37 cellular contexts compared by ENCODE assay signal in the genomic region with DNA sequence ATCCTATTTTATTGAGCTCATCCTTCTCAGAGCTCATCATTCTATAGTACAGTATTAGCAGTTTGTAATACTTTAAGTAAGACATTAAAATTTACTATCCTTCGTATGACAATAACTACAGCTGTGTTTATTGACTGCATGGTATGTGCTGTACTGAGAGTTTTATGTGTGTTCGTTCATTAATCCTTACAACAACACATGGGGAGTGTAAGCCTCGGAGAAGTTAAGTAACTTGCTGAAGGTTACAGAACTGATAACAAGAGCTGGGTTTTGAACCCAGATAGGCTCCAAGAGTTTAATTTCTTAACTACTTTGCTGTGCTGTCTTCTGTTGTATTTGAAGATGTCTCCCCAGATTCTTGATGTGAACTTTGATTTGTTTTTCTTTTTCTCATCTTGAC. TPM values are rescaled to one million over a fixed set of nuclear protein-coding genes. Genes with fewer than 3 reads are reported as not detected.
"Had no signal": no experiment of that assay in that cellular context is flagged by ENCODE, and none has a peak within 500 bp of the region (broad histone marks: within the 10 kb centered on the region; RNA-seq: fewer than 3 reads in every experiment).

No MANE protein-coding gene starts in this region.

- H3K27ac Mint-ChIP-seq: activated B cell treated with CpG ODN at 0.5 μM for 24 hours; activated CD4-positive, alpha-beta memory T cell treated with anti-CD3 and anti-CD28 coated beads for 36 hours; activated CD4-positive, alpha-beta T cell treated with anti-CD3 and anti-CD28 coated beads, Interleukin-2, amount 10 ng/mL, durations not matched to agents 24 days and 14 days; activated CD8-positive, alpha-beta T cell treated with anti-CD3 and anti-CD28 coated beads for 36 hours; activated naive CD4-positive, alpha-beta T cell treated with anti-CD3 and anti-CD28 coated beads, Interleukin-2, amount 10 ng/mL, durations not matched to agents 7 days and 5 days; activated naive CD4-positive, alpha-beta T cell treated with anti-CD3 and anti-CD28 coated beads, Interleukin-2, amount 50 U/mL, for 24 hours; activated naive CD8-positive, alpha-beta T cell; activated naive CD8-positive, alpha-beta T cell treated with anti-CD3 and anti-CD28 coated beads, Interleukin-2, amount 10 ng/mL, durations not matched to agents 7 days and 5 days; activated naive CD8-positive, alpha-beta T cell treated with anti-CD3 and anti-CD28 coated beads, Interleukin-2, amount 50 U/mL, for 24 hours; activated T-cell treated with anti-CD3 and anti-CD28 coated beads, Interleukin-2, amount 50 U/mL, for 24 hours; activated T-helper 2 cell treated with anti-CD3 and anti-CD28 coated beads, Interferon-gamma antibody, Interleukin-2, Interleukin-4, amounts not matched to agents 10 μg/mL and 5 μg/mL and 100 μg/mL, durations not matched to agents 14 hours and 24 hours and 36 hours; T-helper 1 cell treated with Interleukin-12 subunit alpha and Interleukin-12 subunit beta and Interleukin-4 antibody, amounts not matched to agents 30 μg/mL and 1 μg/mL, for 36 hours; T-helper 2 cell treated with Interferon-gamma antibody and Interleukin-4, amounts not matched to agents 5 μg/mL and 100 μg/mL, for 36 hours had no signal

- H3K27ac ChIP-seq: body of pancreas, brain microvascular endothelial cell, breast epithelium, VCaP had no signal

- FAIRE-seq: astrocyte, TTC549 had no signal

- ATAC-seq: activated CD8-positive, alpha-beta T cell treated with anti-CD3 and anti-CD28 coated beads for 36 hours; activated naive CD8-positive, alpha-beta T cell treated with anti-CD3 and anti-CD28 coated beads, Interleukin-2, amount 50 U/mL, for 24 hours; body of pancreas had no signal

- H3K9me3 ChIP-seq: body of pancreas, breast epithelium had no signal

- H3K27me3 Mint-ChIP-seq: activated B cell treated with CpG ODN at 0.5 μM for 24 hours; activated CD4-positive, alpha-beta memory T cell treated with anti-CD3 and anti-CD28 coated beads for 36 hours; activated CD4-positive, alpha-beta T cell treated with anti-CD3 and anti-CD28 coated beads, Interleukin-2, amount 10 ng/mL, durations not matched to agents 24 days and 14 days; activated CD8-positive, alpha-beta T cell treated with anti-CD3 and anti-CD28 coated beads for 36 hours; activated naive CD4-positive, alpha-beta T cell treated with anti-CD3 and anti-CD28 coated beads, Interleukin-2, amount 10 ng/mL, durations not matched to agents 7 days and 5 days; activated naive CD4-positive, alpha-beta T cell treated with anti-CD3 and anti-CD28 coated beads, Interleukin-2, amount 50 U/mL, for 24 hours; activated naive CD8-positive, alpha-beta T cell; activated naive CD8-positive, alpha-beta T cell treated with anti-CD3 and anti-CD28 coated beads, Interleukin-2, amount 10 ng/mL, durations not matched to agents 7 days and 5 days; activated naive CD8-positive, alpha-beta T cell treated with anti-CD3 and anti-CD28 coated beads, Interleukin-2, amount 50 U/mL, for 24 hours; activated T-cell treated with anti-CD3 and anti-CD28 coated beads, Interleukin-2, amount 50 U/mL, for 24 hours had no signal

- H3K4me3 Mint-ChIP-seq: activated B cell treated with CpG ODN at 0.5 μM for 24 hours; activated CD4-positive, alpha-beta memory T cell treated with anti-CD3 and anti-CD28 coated beads for 36 hours; activated CD4-positive, alpha-beta T cell treated with anti-CD3 and anti-CD28 coated beads, Interleukin-2, amount 10 ng/mL, durations not matched to agents 24 days and 14 days; activated CD8-positive, alpha-beta T cell treated with anti-CD3 and anti-CD28 coated beads for 36 hours; activated naive CD4-positive, alpha-beta T cell treated with anti-CD3 and anti-CD28 coated beads, Interleukin-2, amount 10 ng/mL, durations not matched to agents 7 days and 5 days; activated naive CD4-positive, alpha-beta T cell treated with anti-CD3 and anti-CD28 coated beads, Interleukin-2, amount 50 U/mL, for 24 hours; activated naive CD8-positive, alpha-beta T cell; activated naive CD8-positive, alpha-beta T cell treated with anti-CD3 and anti-CD28 coated beads, Interleukin-2, amount 10 ng/mL, durations not matched to agents 7 days and 5 days; activated naive CD8-positive, alpha-beta T cell treated with anti-CD3 and anti-CD28 coated beads, Interleukin-2, amount 50 U/mL, for 24 hours; activated T-cell treated with anti-CD3 and anti-CD28 coated beads, Interleukin-2, amount 50 U/mL, for 24 hours; T-helper 1 cell treated with Interleukin-12 subunit alpha and Interleukin-12 subunit beta and Interleukin-4 antibody, amounts not matched to agents 30 μg/mL and 1 μg/mL, for 36 hours; T-helper 2 cell treated with Interferon-gamma antibody and Interleukin-4, amounts not matched to agents 5 μg/mL and 100 μg/mL, for 36 hours had no signal

- DNase-seq: activated B cell treated with CpG ODN at 0.5 μM for 24 hours; activated CD4-positive, alpha-beta memory T cell treated with anti-CD3 and anti-CD28 coated beads for 36 hours; activated CD4-positive, alpha-beta T cell treated with anti-CD3 and anti-CD28 coated beads for 4 hours; activated CD4-positive, alpha-beta T cell treated with anti-CD3 and anti-CD28 coated beads, Interleukin-2, amount 10 ng/mL, durations not matched to agents 24 days and 14 days; activated CD4-positive, alpha-beta T cell treated with anti-CD3 and anti-CD28 coated beads, Interleukin-2, amount 50 U/mL, for 1 hour; activated CD4-positive, alpha-beta T cell treated with anti-CD3 and anti-CD28 coated beads, Interleukin-2, amount 50 U/mL, for 4 hours; activated CD4-positive, CD25-positive, alpha-beta regulatory T cell treated with anti-CD3 and anti-CD28 coated beads, Interleukin-2, amount 50 U/mL, for 72 hours; activated CD8-positive, alpha-beta memory T cell treated with anti-CD3 and anti-CD28 coated beads, Interleukin-2, amount 50 U/mL, for 4 hours; activated CD8-positive, alpha-beta T cell treated with anti-CD3 and anti-CD28 coated beads for 36 hours; activated effector memory CD4-positive, alpha-beta T cell treated with Interleukin-2 at 50 U/mL for 16 hours; activated gamma-delta T cell; activated naive CD4-positive, alpha-beta T cell treated with anti-CD3 and anti-CD28 coated beads, Interleukin-2, amount 10 ng/mL, durations not matched to agents 7 days and 5 days; activated naive CD4-positive, alpha-beta T cell treated with Interleukin-2 at 50 U/mL for 16 hours; activated naive CD8-positive, alpha-beta T cell treated with anti-CD3 and anti-CD28 coated beads, Interleukin-2, amount 10 ng/mL, durations not matched to agents 7 days and 5 days; activated naive CD8-positive, alpha-beta T cell treated with anti-CD3 and anti-CD28 coated beads, Interleukin-2, amount 50 U/mL, for 24 hours; activated T-cell treated with anti-CD3 and anti-CD28 coated beads, Interleukin-2, amount 50 U/mL, for 24 hours; activated T-cell treated with anti-CD3 and anti-CD28 coated beads, Interleukin-2, amount 50 U/mL, for 48 hours; amniotic stem cell; aorta; body of pancreas; brain microvascular endothelial cell; central memory CD4-positive, alpha-beta T cell; SW 1271; T-helper 1 cell; T-helper 2 cell; T-helper 9 cell had no signal

- H3K27me3 ChIP-seq: body of pancreas, brain microvascular endothelial cell, breast epithelium had no signal

- H3K4me3 ChIP-seq: body of pancreas, breast epithelium had no signal

- H3K4me1 Mint-ChIP-seq: activated B cell treated with CpG ODN at 0.5 μM for 24 hours; activated CD4-positive, alpha-beta T cell treated with anti-CD3 and anti-CD28 coated beads, Interleukin-2, amount 10 ng/mL, durations not matched to agents 24 days and 14 days; activated naive CD4-positive, alpha-beta T cell treated with anti-CD3 and anti-CD28 coated beads, Interleukin-2, amount 10 ng/mL, durations not matched to agents 7 days and 5 days; activated naive CD4-positive, alpha-beta T cell treated with anti-CD3 and anti-CD28 coated beads, Interleukin-2, amount 50 U/mL, for 24 hours; activated naive CD8-positive, alpha-beta T cell treated with anti-CD3 and anti-CD28 coated beads, Interleukin-2, amount 50 U/mL, for 24 hours had no signal

- H3K9me3 Mint-ChIP-seq: activated B cell treated with CpG ODN at 0.5 μM for 24 hours; activated CD4-positive, alpha-beta memory T cell treated with anti-CD3 and anti-CD28 coated beads for 36 hours; activated CD4-positive, alpha-beta T cell treated with anti-CD3 and anti-CD28 coated beads, Interleukin-2, amount 10 ng/mL, durations not matched to agents 24 days and 14 days; activated CD8-positive, alpha-beta T cell treated with anti-CD3 and anti-CD28 coated beads for 36 hours; activated naive CD4-positive, alpha-beta T cell treated with anti-CD3 and anti-CD28 coated beads, Interleukin-2, amount 10 ng/mL, durations not matched to agents 7 days and 5 days; activated naive CD4-positive, alpha-beta T cell treated with anti-CD3 and anti-CD28 coated beads, Interleukin-2, amount 50 U/mL, for 24 hours; activated naive CD8-positive, alpha-beta T cell treated with anti-CD3 and anti-CD28 coated beads, Interleukin-2, amount 10 ng/mL, durations not matched to agents 7 days and 5 days; activated naive CD8-positive, alpha-beta T cell treated with anti-CD3 and anti-CD28 coated beads, Interleukin-2, amount 50 U/mL, for 24 hours; activated T-cell treated with anti-CD3 and anti-CD28 coated beads, Interleukin-2, amount 50 U/mL, for 24 hours; activated T-helper 2 cell treated with anti-CD3 and anti-CD28 coated beads, Interferon-gamma antibody, Interleukin-2, Interleukin-4, amounts not matched to agents 10 μg/mL and 5 μg/mL and 100 μg/mL, durations not matched to agents 14 hours and 24 hours and 36 hours; T-helper 1 cell treated with Interleukin-12 subunit alpha and Interleukin-12 subunit beta and Interleukin-4 antibody, amounts not matched to agents 30 μg/mL and 1 μg/mL, for 36 hours; T-helper 2 cell treated with Interferon-gamma antibody and Interleukin-4, amounts not matched to agents 5 μg/mL and 100 μg/mL, for 36 hours had no signal

- H3K4me1 ChIP-seq: body of pancreas, breast epithelium had no signal

RNA-seq across cellular contexts. Expression of gene PNPLA1, which starts 49.6 kb away (rescaled TPM):
- total RNA-seq: activated B cell treated with CpG ODN at 0.5 μM for 24 hours; activated CD4-positive, alpha-beta memory T cell treated with anti-CD3 and anti-CD28 coated beads for 36 hours; activated CD4-positive, alpha-beta T cell treated with anti-CD3 and anti-CD28 coated beads, Interleukin-2, amount 10 ng/mL, durations not matched to agents 24 days and 14 days; activated CD8-positive, alpha-beta memory T cell treated with anti-CD3 and anti-CD28 coated beads for 36 hours; activated CD8-positive, alpha-beta T cell treated with anti-CD3 and anti-CD28 coated beads for 36 hours; activated naive CD8-positive, alpha-beta T cell treated with anti-CD3 and anti-CD28 coated beads, Interleukin-2, amount 10 ng/mL, durations not matched to agents 7 days and 5 days; activated T-helper 2 cell treated with anti-CD3 and anti-CD28 coated beads, Interferon-gamma antibody, Interleukin-2, Interleukin-4, amounts not matched to agents 10 μg/mL and 5 μg/mL and 100 μg/mL, durations not matched to agents 14 hours and 24 hours and 36 hours; astrocyte; body of pancreas; breast epithelium; cardiac septum had no signal
